Comparison of ENCODE assay signal across 11 cellular contexts in the genomic region with DNA sequence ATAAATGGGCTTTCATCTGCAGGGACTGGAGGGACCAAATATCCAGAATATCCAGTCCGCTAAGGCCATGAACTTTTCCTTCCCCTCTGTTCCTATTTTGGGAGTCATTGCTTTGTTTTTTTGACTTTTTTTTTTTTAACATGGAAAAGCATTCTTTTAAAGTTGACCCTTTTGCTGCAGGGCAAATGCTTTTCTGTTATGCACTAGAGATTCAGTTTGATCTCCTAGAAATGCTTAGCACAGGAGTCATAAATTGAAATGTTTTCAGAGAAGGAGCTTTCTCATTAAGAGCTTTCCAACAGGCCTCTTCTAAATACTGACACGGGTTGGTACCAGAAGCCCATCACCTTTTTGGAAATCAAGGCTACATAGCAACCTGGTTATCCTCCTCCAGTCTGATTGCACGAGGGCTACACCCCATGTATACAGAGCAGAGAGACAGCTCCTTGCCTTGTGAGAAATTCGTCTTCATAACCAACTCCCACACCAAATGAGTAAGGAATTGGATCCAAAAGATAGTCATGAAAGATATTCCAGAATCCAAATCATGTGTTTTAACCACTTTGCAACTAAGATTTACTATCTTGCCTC.
DNase-seq lines count a peak whose midpoint lies in the region; ATAC-seq, FAIRE-seq and TF ChIP-seq lines count a peak whose summit lies in the region.
"Had no signal": no experiment of that assay in that cellular context is flagged by ENCODE, and none has a peak within 500 bp of the region (broad histone marks: within the 10 kb centered on the region; RNA-seq: fewer than 3 reads in every experiment).

No MANE protein-coding gene starts in this region.

- H3K27me3 ChIP-seq in neutrophil (no peaks in the 10 kb centered on the region), MG63 (no peaks in the 10 kb centered on the region)

- peaks cover 29% of the 10 kb centered on the region for H3K4me1 ChIP-seq in A549
- H3K4me1 ChIP-seq in neutrophil (ENCODE audit: control insufficient read depth in 1 of 2, insufficient read depth in 1 of 2, low read depth in 1 of 2, low read length in 1 of 2) = peaks cover 50 to 55% of the 10 kb centered on the region in 2 experiments

- no peak for TF ChIP-seq CTCF in A549 (IDR thresholded peaks at IDR 0.05)
- TF ChIP-seq CTCF in neutrophil (IDR thresholded peaks at IDR 0.05) = no peak

- POLR2A ChIA-PET in A549 (lab: Yijun Ruan, JAX) = no interaction called here

- H3K36me3 ChIP-seq in neutrophil = no peaks in the 10 kb centered on the region
- H3K36me3 ChIP-seq in MG63 = no peaks in the 10 kb centered on the region

- 75% methylated on average over 4 of the region's 4 CpGs for WGBS in A549 (ENCODE audit: missing lambda C conversion rate)

- DNase-seq in A549 (ENCODE audit: low read depth in 1 of 2, low spot score in 1 of 2) (no peak), GM19239 (ENCODE audit: insufficient read length, low spot score) (no peak), dermis blood vessel endothelial cell (peak; percentile 64), RCC 7860 (ENCODE audit: low spot score) (no peak), MG63 (no peak)
- DNase-seq in stimulated activated CD4-positive, alpha-beta T cell treated with anti-CD3 and anti-CD28 coated beads, Interleukin-2, amount 100 ng/mL, for 24 hours = no peak
- DNase-seq: hippocampal formation, NCI-H187, OCI-M1 had no signal

- no peaks in the 10 kb centered on the region for H3K9me3 ChIP-seq in A549
- H3K9me3 ChIP-seq in neutrophil = no peaks in the 10 kb centered on the region
- H3K9me3 ChIP-seq in MG63 = no peaks in the 10 kb centered on the region

- TF ChIP-seq EP300 in A549 (IDR thresholded peaks at IDR 0.05) = no peak

- FAIRE-seq in A549 (lab: Jason Lieb, UNC) = peak; percentile 32
- FAIRE-seq in GM19239 (lab: Jason Lieb, UNC) = peak; percentile 31
- no peak for FAIRE-seq in RCC 7860 (lab: Jason Lieb, UNC)

- no peak for TF ChIP-seq POLR2A in A549 (IDR thresholded peaks at IDR 0.05; ENCODE audit: low read length)

- no peak overlapping the region for H3K4me2 ChIP-seq in A549

- no peak overlapping the region for H3K4me3 ChIP-seq in A549
- no peak overlapping the region for H3K4me3 ChIP-seq in neutrophil (ENCODE audit: low read depth in 1 of 2, low read length in 1 of 2)
- H3K4me3 ChIP-seq in MG63 = no peak overlapping the region

- CTCF ChIA-PET in A549 (lab: Yijun Ruan, JAX) = no interaction called here

- ATAC-seq in A549 = no peak
- no peak for ATAC-seq in HG02678 (IDR thresholded peaks at IDR 0.05; ENCODE audit: unreplicated experiment)

- TF ChIP-seq RAD21 in A549 (conservative IDR thresholded peaks at IDR 0.05 in 1 of 2, IDR thresholded peaks at IDR 0.05 in 1 of 2) = no peak

- H3K27ac ChIP-seq in A549 = peak overlapping the region in 1 of 2 experiments; percentile 27; a peak in 1 of 6 replicates
- H3K27ac ChIP-seq in neutrophil = peak overlapping the region; percentile 64

TF ChIP-seq in A549, 52 proteins besides CTCF, POLR2A, EP300 and RAD21:
- TF ChIP-seq, protein P1, sequence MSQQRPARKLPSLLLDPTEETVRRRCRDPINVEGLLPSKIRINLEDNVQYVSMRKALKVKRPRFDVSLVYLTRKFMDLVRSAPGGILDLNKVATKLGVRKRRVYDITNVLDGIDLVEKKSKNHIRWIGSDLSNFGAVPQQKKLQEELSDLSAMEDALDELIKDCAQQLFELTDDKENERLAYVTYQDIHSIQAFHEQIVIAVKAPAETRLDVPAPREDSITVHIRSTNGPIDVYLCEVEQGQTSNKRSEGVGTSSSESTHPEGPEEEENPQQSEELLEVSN (IDR thresholded peaks at IDR 0.05; ENCODE audit: borderline replicate concordance, low read depth) = no peak
- TF ChIP-seq, protein P2, sequence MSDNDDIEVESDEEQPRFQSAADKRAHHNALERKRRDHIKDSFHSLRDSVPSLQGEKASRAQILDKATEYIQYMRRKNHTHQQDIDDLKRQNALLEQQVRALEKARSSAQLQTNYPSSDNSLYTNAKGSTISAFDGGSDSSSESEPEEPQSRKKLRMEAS (IDR thresholded peaks at IDR 0.05) = no peak
TF ChIP-seq in A549: peak in this region for 0.
